ENCODE assay signal across 20 cellular contexts in the genomic region with DNA sequence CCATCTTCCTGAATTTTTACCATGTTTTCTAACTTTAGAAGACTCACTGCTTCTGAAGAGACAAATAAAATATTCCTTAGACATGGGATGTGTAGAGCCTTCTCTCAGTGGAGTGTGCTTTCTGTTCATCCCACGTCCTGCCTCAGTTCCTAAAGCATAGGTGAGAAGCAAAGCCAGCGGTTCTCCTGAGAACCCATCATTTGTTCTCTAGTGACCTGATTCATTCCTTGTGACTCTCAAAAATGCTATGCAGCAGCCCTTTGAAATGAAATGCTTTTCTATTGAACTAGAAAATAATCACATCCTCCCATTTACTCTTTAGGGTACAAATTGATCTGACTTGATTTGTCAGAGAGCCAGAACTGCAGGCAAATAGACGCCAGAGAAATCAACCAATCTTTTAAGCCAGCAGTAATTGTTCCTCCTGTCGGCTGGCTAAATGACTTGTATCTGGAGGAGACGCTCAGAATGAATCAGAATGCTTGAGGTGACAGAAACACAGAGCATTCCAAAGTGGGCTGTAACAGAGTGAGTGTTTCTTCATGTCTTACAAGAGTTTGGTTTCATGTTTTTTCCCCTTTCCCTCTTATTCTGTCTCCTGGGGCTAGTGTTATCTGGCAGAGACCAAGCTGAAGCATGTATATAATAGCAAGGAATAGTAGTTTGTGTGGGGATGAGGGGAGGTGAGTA.
DNase-seq lines count a peak whose midpoint lies in the region; ATAC-seq and TF ChIP-seq lines count a peak whose summit lies in the region.
"Had no signal": no experiment of that assay in that cellular context is flagged by ENCODE, and none has a peak within 500 bp of the region (broad histone marks: within the 10 kb centered on the region; RNA-seq: fewer than 3 reads in every experiment).

No MANE protein-coding gene starts in this region.

- H3K36me3 ChIP-seq in hepatocyte (replicated peaks; ENCODE audit: insufficient read depth, low read depth) (no peaks in the 10 kb centered on the region), endodermal cell (ENCODE audit: control insufficient read depth, insufficient read depth, low read length) (no peaks in the 10 kb centered on the region), gastroesophageal sphincter (no peaks in the 10 kb centered on the region)
- H3K36me3 ChIP-seq: adrenal gland, BE2C had no signal

- H3K27me3 Mint-ChIP-seq in brain (no peaks in the 10 kb centered on the region), endodermal cell (ENCODE audit: insufficient read depth) (no peaks in the 10 kb centered on the region)
- H3K27me3 Mint-ChIP-seq: IgD-negative memory B cell had no signal

- H3K27ac Mint-ChIP-seq in brain (peak overlapping the region in 3 of 5 experiments; percentile 0 to 51 (median 4)), endodermal cell (no peak overlapping the region)
- H3K27ac Mint-ChIP-seq: activated CD4-positive, alpha-beta T cell treated with anti-CD3 and anti-CD28 coated beads, Interleukin-2, amount 10 ng/mL, durations not matched to agents 24 days and 14 days; effector memory CD8-positive, alpha-beta T cell; IgD-negative memory B cell; T-helper 17 cell had no signal

- TF ChIP-seq POLR2A in gastroesophageal sphincter (IDR thresholded peaks at IDR 0.05): no peak

- no peak overlapping the region for H3K9ac ChIP-seq in endodermal cell (ENCODE audit: extremely low read depth, low read length, poor library complexity, severe bottlenecking)

- H3K4me1 Mint-ChIP-seq in brain (peaks cover 22% of the 10 kb centered on the region), endodermal cell (no peaks in the 10 kb centered on the region)
- H3K4me1 Mint-ChIP-seq: activated CD4-positive, alpha-beta T cell treated with anti-CD3 and anti-CD28 coated beads, Interleukin-2, amount 10 ng/mL, durations not matched to agents 24 days and 14 days; IgD-negative memory B cell; T-helper 17 cell had no signal

- H3K27ac ChIP-seq in hepatocyte: no peak overlapping the region
- no peak overlapping the region for H3K27ac ChIP-seq in endodermal cell (ENCODE audit: low read depth, low read length)
- no peak overlapping the region for H3K27ac ChIP-seq in gastroesophageal sphincter
- H3K27ac ChIP-seq: adrenal gland, tibial artery had no signal

- H3K9me3 ChIP-seq in hepatocyte (ENCODE audit: low read depth) (no peaks in the 10 kb centered on the region), endodermal cell (ENCODE audit: control insufficient read depth, low read length) (peaks cover 7% of the 10 kb centered on the region), gastroesophageal sphincter (peaks cover 0 to 16% (median 0%) of the 10 kb centered on the region in 3 donors)
- H3K9me3 ChIP-seq: adrenal gland, BE2C had no signal

- in situ Hi-C loops in G401 (cut with HindIII; ENCODE audit: low sequenced_read_pairs): no loop called here

- H3K36me3 Mint-ChIP-seq in brain (peaks cover 38% of the 10 kb centered on the region), endodermal cell (ENCODE audit: low read depth) (peaks cover 1% of the 10 kb centered on the region)
- H3K36me3 Mint-ChIP-seq: IgD-negative memory B cell had no signal

- H3K4me3 Mint-ChIP-seq in brain (peak overlapping the region in 1 of 5 experiments; percentile 49), endodermal cell (no peak overlapping the region)
- H3K4me3 Mint-ChIP-seq: activated CD4-positive, alpha-beta T cell treated with anti-CD3 and anti-CD28 coated beads, Interleukin-2, amount 10 ng/mL, durations not matched to agents 24 days and 14 days; effector memory CD8-positive, alpha-beta T cell; IgD-negative memory B cell; T-helper 17 cell had no signal

- H3K9me3 Mint-ChIP-seq in brain (peaks cover 24 to 46% (median 38%) of the 10 kb centered on the region in 5 experiments), endodermal cell (peaks cover 54% of the 10 kb centered on the region)

- H2AFZ ChIP-seq in hepatocyte: no peak overlapping the region

- H4K20me1 ChIP-seq in hepatocyte (ENCODE audit: insufficient read depth, poor library complexity, severe bottlenecking): no peaks in the 10 kb centered on the region

- TF ChIP-seq CTCF in brain (conservative IDR thresholded peaks at IDR 0.05) (no peak), hepatocyte (IDR thresholded peaks at IDR 0.05; ENCODE audit: poor library complexity) (no peak), endodermal cell (conservative IDR thresholded peaks at IDR 0.05) (no peak), gastroesophageal sphincter (IDR thresholded peaks at IDR 0.05) (no peak)

- no peaks in the 10 kb centered on the region for H3K9me2 ChIP-seq in hepatocyte (replicated peaks; ENCODE audit: insufficient read depth)

- H3K79me2 ChIP-seq in hepatocyte: no peaks in the 10 kb centered on the region

- H3K4me2 ChIP-seq in hepatocyte: no peak overlapping the region

- 59% methylated on average over 5 of the region's 5 CpGs for WGBS in hepatocyte (ENCODE audit: low lambda C conversion rate, missing lambda C conversion rate)
- WGBS in endodermal cell (ENCODE audit: insufficient coverage in 1 of 2, insufficient read length in 1 of 2), 2 experiments: 76 to 86% methylated on average over 5 of the region's 5 CpGs
- 54 to 61% methylated on average over 4 to 5 of the region's 5 CpGs for WGBS in gastroesophageal sphincter (ENCODE audit: low coverage in 1 of 2), 2 donors

- no peak for TF ChIP-seq EP300 in gastroesophageal sphincter (IDR thresholded peaks at IDR 0.05)

- no peak for ATAC-seq in gastroesophageal sphincter
- ATAC-seq: effector memory CD8-positive, alpha-beta T cell; Panc1; T-helper 17 cell had no signal

- H3K4me1 ChIP-seq in hepatocyte (ENCODE audit: insufficient read depth) (peaks cover 4% of the 10 kb centered on the region), endodermal cell (ENCODE audit: control insufficient read depth, insufficient read depth, low read length) (no peaks in the 10 kb centered on the region), gastroesophageal sphincter (no peaks in the 10 kb centered on the region)
- H3K4me1 ChIP-seq: adrenal gland, BE2C, tibial artery had no signal

- H3K4me3 ChIP-seq in hepatocyte: no peak overlapping the region
- H3K4me3 ChIP-seq in endodermal cell (ENCODE audit: low read length): no peak overlapping the region
- H3K4me3 ChIP-seq in gastroesophageal sphincter: no peak overlapping the region
- H3K4me3 ChIP-seq: adrenal gland, tibial artery had no signal

- DNase-seq in A172 (ENCODE audit: low spot score) (peak; percentile 13), G401 (ENCODE audit: low spot score) (peak; percentile 42), hepatocyte (ENCODE audit: low spot score) (peak; percentile 21), endodermal cell (no peak), HuH-7.5 (ENCODE audit: low spot score) (no peak), NCI-H1417 treated with DMSO at 0.1 percent for 48 hours (lab: John Stamatoyannopoulos, UW) (no peak)
- DNase-seq: activated CD4-positive, alpha-beta T cell treated with anti-CD3 and anti-CD28 coated beads, Interleukin-2, amount 10 ng/mL, durations not matched to agents 24 days and 14 days; activated T-cell treated with anti-CD3 and anti-CD28 coated beads, Interleukin-2, amount 50 U/mL, for 48 hours; adrenal gland; BE2C; effector memory CD8-positive, alpha-beta T cell; hippocampal formation; NCI-H1092; NCI-H510A treated with DMSO at 0.1 percent for 48 hours; T-helper 17 cell; tibial artery had no signal

- H3K27me3 ChIP-seq in hepatocyte (no peaks in the 10 kb centered on the region), endodermal cell (ENCODE audit: control insufficient read depth, insufficient read depth, low read length, poor library complexity, severe bottlenecking) (no peaks in the 10 kb centered on the region), gastroesophageal sphincter (no peaks in the 10 kb centered on the region)
- H3K27me3 ChIP-seq: adrenal gland, BE2C, tibial artery had no signal

Comparison
In these comparisons a context has a peak if more than half of its experiments do, and no peak if none do; other contexts are left out.
1. DNase-seq: peak in A172 (single experiment), G401 (single experiment) and hepatocyte (single experiment); none in endodermal cell (single experiment), HuH-7.5 (single experiment) and NCI-H1417 treated with DMSO at 0.1 percent for 48 hours (single experiment).